ENCODE assay signal across 23 cellular contexts in the genomic region with DNA sequence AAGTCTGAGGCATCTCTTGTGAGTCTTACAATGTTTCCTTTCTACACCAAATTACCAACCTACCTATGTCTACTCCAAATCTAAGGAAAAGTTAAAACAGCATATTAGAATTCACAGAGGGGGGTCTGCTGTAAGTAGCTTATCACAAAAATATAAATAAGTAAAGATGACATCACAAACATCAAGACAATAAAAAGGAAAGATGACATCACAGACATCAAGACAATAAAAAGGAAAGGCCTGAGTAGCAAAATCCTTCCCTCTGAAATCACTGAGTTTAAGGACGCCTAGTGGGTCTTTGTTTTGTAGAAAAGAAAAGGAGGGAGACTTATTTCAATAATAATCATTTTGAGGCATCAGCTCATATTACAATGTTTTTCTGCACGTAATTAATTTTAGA.
A peak's percentile ranks its signal among the peaks of the same experiment; 100 is the strongest.
DNase-seq lines count a peak whose midpoint lies in the region; ATAC-seq, FAIRE-seq and TF ChIP-seq lines count a peak whose summit lies in the region.
"Had no signal": no experiment of that assay in that cellular context is flagged by ENCODE, and none has a peak within 500 bp of the region (broad histone marks: within the 10 kb centered on the region; RNA-seq: fewer than 3 reads in every experiment).

No MANE protein-coding gene starts in this region.

- no peaks in the 10 kb centered on the region for H3K79me1 ChIP-seq in H1 (ENCODE audit: low read depth, low read length)

- no peaks in the 10 kb centered on the region for H3F3A ChIP-seq in GM23338 (replicated peaks; ENCODE audit: low read depth)

- POLR2A ChIA-PET in HEK293 (lab: Yijun Ruan, JAX): no interaction called here
- POLR2A ChIA-PET in H1 (lab: Charles Lee; ENCODE audit: partially characterized antibody): no interaction called here

- H4K5ac ChIP-seq in H1 (ENCODE audit: insufficient read length, low read depth, low read length): peak overlapping the region; percentile 27

- H3K4ac ChIP-seq in H1 (replicated peaks; ENCODE audit: insufficient read length, low read depth, low read length): no peak overlapping the region

- no peak overlapping the region for H2AK5ac ChIP-seq in H1 (ENCODE audit: low read depth, low read length)

- CTCF ChIA-PET in HEK293 (lab: Yijun Ruan, JAX): no interaction called here
- CTCF ChIA-PET in H1 (lab: Charles Lee; ENCODE audit: partially characterized antibody): interaction anchor here (0.5 to 0.8 kb wide), 2 partner anchors 16 to 349 kb away, joined by 3 to 5 read pairs; no protein-coding TSS in a partner anchor

- H3K4me2 ChIP-seq in GM23338 (no peak overlapping the region), H1 (ENCODE audit: insufficient read depth in 1 of 2, low read depth in 2 of 2, low read length in 2 of 2) (no peak overlapping the region)
- H3K4me2 ChIP-seq: A549; BLaER1 treated with 17β-estradiol and CSF1 and Interleukin-3, amounts not matched to agents 10 nM and 100 nM had no signal

- H3K4me1 ChIP-seq in GM23338 (ENCODE audit: insufficient read depth): peaks cover 26% of the 10 kb centered on the region
- H3K4me1 ChIP-seq in HEK293 (ENCODE audit: control insufficient read depth, insufficient read depth, low read length): no peaks in the 10 kb centered on the region
- peaks cover 0 to 5% (median under 1%) of the 10 kb centered on the region in 4 experiments; a peak in 3 of 7 replicates for H3K4me1 ChIP-seq in H1 (replicated peaks in 1 of 4; ENCODE audit: control insufficient read depth in 3 of 4, insufficient read depth in 4 of 4, low read length in 3 of 4)
- H3K4me1 ChIP-seq: A549; BLaER1 treated with 17β-estradiol and CSF1 and Interleukin-3, amounts not matched to agents 10 nM and 100 nM; Caco-2 had no signal

- H2AFZ ChIP-seq in GM23338 (no peak overlapping the region), H1 (ENCODE audit: low read length) (no peak overlapping the region)

- H3K36me3 ChIP-seq in GM23338 (ENCODE audit: insufficient read depth) (no peaks in the 10 kb centered on the region), HEK293 (ENCODE audit: control insufficient read depth in 2 of 2, insufficient read depth in 1 of 2, low read length in 2 of 2) (no peaks in the 10 kb centered on the region), H1 (ENCODE audit: control insufficient read depth in 2 of 4, insufficient read depth in 4 of 4, low read length in 3 of 4) (no peaks in the 10 kb centered on the region)
- H3K36me3 ChIP-seq: BLaER1 treated with 17β-estradiol and CSF1 and Interleukin-3, amounts not matched to agents 10 nM and 100 nM had no signal

- H2BK120ac ChIP-seq in H1 (replicated peaks; ENCODE audit: low read depth, low read length): no peak overlapping the region

- peak; percentile 15 for DNase-seq in GM23338 (ENCODE audit: low spot score)
- DNase-seq in H1 (ENCODE audit: low read depth in 1 of 2, low spot score in 2 of 2): no peak
- no peak for DNase-seq in globus pallidus (ENCODE audit: low spot score)
- no peak for DNase-seq in activated T-cell treated with anti-CD3 and anti-CD28 coated beads, Interleukin-2, amount 50 U/mL, for 24 hours
- DNase-seq: AML-193; Caco-2; Calu3; CD4-positive, alpha-beta T cell; CD8-positive, alpha-beta T cell; DMS79 treated with DMSO at 0.1 percent for 48 hours; GF-D8 had no signal

- TF ChIP-seq CTCF in 22Rv1 (IDR thresholded peaks at IDR 0.05) (no peak), GM23338 (conservative IDR thresholded peaks at IDR 0.05; ENCODE audit: low read depth in 2 of 2) (no peak), HEK293 (tag by site-specific recombination; IDR thresholded peaks at IDR 0.05) (no peak), H1 (IDR thresholded peaks at IDR 0.05; ENCODE audit: control extremely low read depth in 1 of 3, insufficient read depth in 1 of 3, low read depth in 1 of 3, low read length in 3 of 3) (no peak)

- H4K20me1 ChIP-seq in GM23338 (replicated peaks; ENCODE audit: insufficient read depth) (no peaks in the 10 kb centered on the region), H1 (replicated peaks in 1 of 2; ENCODE audit: control insufficient read depth in 1 of 2, insufficient read depth in 2 of 2, low read length in 2 of 2) (no peaks in the 10 kb centered on the region)
- H4K20me1 ChIP-seq: BLaER1 treated with 17β-estradiol and CSF1 and Interleukin-3, amounts not matched to agents 10 nM and 100 nM had no signal

- H3K79me2 ChIP-seq in GM23338 (replicated peaks; ENCODE audit: insufficient read depth): no peaks in the 10 kb centered on the region
- H3K79me2 ChIP-seq in H1 (ENCODE audit: control insufficient read depth in 1 of 2, insufficient read depth in 2 of 2, low read length in 2 of 2): no peaks in the 10 kb centered on the region

- WGBS in H1 (ENCODE audit: extremely low coverage in 1 of 2, insufficient coverage in 1 of 2, insufficient read length in 1 of 2, insufficient replicate concordance in 2 of 2, low coverage in 1 of 2, low lambda C conversion rate in 2 of 2, missing lambda C conversion rate in 1 of 2), 2 experiments: 40% methylated on average over 2 of the region's 2 CpGs; no CpG with 5 or more reads in 1 of the 2 experiments

- H3K9me3 ChIP-seq in HEK293 (ENCODE audit: control insufficient read depth, insufficient read depth, low read depth, low read length) (no peaks in the 10 kb centered on the region), H1 (ENCODE audit: insufficient read depth in 2 of 2, low read depth in 1 of 2, low read length in 1 of 2) (no peaks in the 10 kb centered on the region)
- H3K9me3 ChIP-seq: A549; BLaER1 treated with 17β-estradiol and CSF1 and Interleukin-3, amounts not matched to agents 10 nM and 100 nM; Caco-2 had no signal

- no peaks in the 10 kb centered on the region for H3K27me3 ChIP-seq in GM23338 (ENCODE audit: insufficient read depth)
- no peaks in the 10 kb centered on the region for H3K27me3 ChIP-seq in H1 (replicated peaks in 1 of 4; ENCODE audit: control insufficient read depth in 3 of 4, extremely low read depth in 1 of 4, insufficient read depth in 3 of 4, low read length in 3 of 4)
- H3K27me3 ChIP-seq: BLaER1 treated with 17β-estradiol and CSF1 and Interleukin-3, amounts not matched to agents 10 nM and 100 nM had no signal

- no peak overlapping the region for H2BK12ac ChIP-seq in H1 (ENCODE audit: low read depth, low read length)

- no peak for TF ChIP-seq POLR2A in H1 (IDR thresholded peaks at IDR 0.05; ENCODE audit: control extremely low read depth in 1 of 2, low read depth in 2 of 2, low read length in 2 of 2)

- peak overlapping the region; percentile 29 for H3K27ac ChIP-seq in 22Rv1
- H3K27ac ChIP-seq in GM23338 (ENCODE audit: low read depth): no peak overlapping the region
- H3K27ac ChIP-seq in HEK293 (ENCODE audit: extremely low read depth, low read depth, low read length): no peak overlapping the region
- H3K27ac ChIP-seq in H1 (ENCODE audit: low read depth, low read length): no peak overlapping the region
- H3K27ac ChIP-seq: A549; BLaER1 treated with 17β-estradiol and CSF1 and Interleukin-3, amounts not matched to agents 10 nM and 100 nM; C4-2B had no signal

- FAIRE-seq in H1 (lab: Jason Lieb, UNC): no peak
- FAIRE-seq: A549, D721Med, G401.6, GM12891, GM19239 had no signal

- no peak overlapping the region for H3K9ac ChIP-seq in H1 (replicated peaks in 1 of 4; ENCODE audit: extremely low read depth in 1 of 4, low read depth in 3 of 4, low read length in 3 of 4)
- H3K9ac ChIP-seq: BLaER1 treated with 17β-estradiol and CSF1 and Interleukin-3, amounts not matched to agents 10 nM and 100 nM had no signal

- no peaks in the 10 kb centered on the region for H3K9me2 ChIP-seq in GM23338 (ENCODE audit: insufficient read depth)

- H3K18ac ChIP-seq in H1 (ENCODE audit: extremely low read depth, low read length): no peak overlapping the region

- H2BK5ac ChIP-seq in H1 (ENCODE audit: low read depth, low read length): no peak overlapping the region

- no peak overlapping the region for H2BK15ac ChIP-seq in H1 (ENCODE audit: low read length)

- TF ChIP-seq EP300 in H1 (IDR thresholded peaks at IDR 0.05; ENCODE audit: borderline replicate concordance in 1 of 2, low read depth in 2 of 2, low read length in 2 of 2): no peak

- H3K4me3 ChIP-seq in GM23338 (no peak overlapping the region), HEK293 (ENCODE audit: low read depth, low read length) (no peak overlapping the region), H1 (ENCODE audit: extremely low read depth in 1 of 4, insufficient read depth in 2 of 4, low read depth in 3 of 4, low read length in 4 of 4) (no peak overlapping the region)
- H3K4me3 ChIP-seq: A549; BLaER1 treated with 17β-estradiol and CSF1 and Interleukin-3, amounts not matched to agents 10 nM and 100 nM had no signal

- H3K23ac ChIP-seq in H1 (ENCODE audit: insufficient read length): no peak overlapping the region

- peaks cover 35% of the 10 kb centered on the region for H3K4me1 Mint-ChIP-seq in GM23338
- no peaks in the 10 kb centered on the region for H3K4me1 Mint-ChIP-seq in activated T-cell treated with anti-CD3 and anti-CD28 coated beads, Interleukin-2, amount 50 U/mL, for 24 hours (ENCODE audit: low read depth)
- H3K4me1 Mint-ChIP-seq: B cell had no signal

- H3K4me3 Mint-ChIP-seq in GM23338: no peak overlapping the region
- no peak overlapping the region for H3K4me3 Mint-ChIP-seq in activated T-cell treated with anti-CD3 and anti-CD28 coated beads, Interleukin-2, amount 50 U/mL, for 24 hours
- H3K4me3 Mint-ChIP-seq: B cell; CD4-positive, alpha-beta T cell; CD8-positive, alpha-beta T cell had no signal

- peak overlapping the region; percentile 15 for H3K27ac Mint-ChIP-seq in GM23338
- H3K27ac Mint-ChIP-seq in activated T-cell treated with anti-CD3 and anti-CD28 coated beads, Interleukin-2, amount 50 U/mL, for 24 hours: no peak overlapping the region
- H3K27ac Mint-ChIP-seq: B cell; CD4-positive, alpha-beta T cell; CD8-positive, alpha-beta T cell had no signal

- no peak overlapping the region for H3K14ac ChIP-seq in H1 (ENCODE audit: insufficient read length)

- no peak overlapping the region for H4K8ac ChIP-seq in H1 (ENCODE audit: extremely low read depth, insufficient read depth, low read length)

- no peak; the same call in 2 of the 3 replicates for ATAC-seq in GM23338
- no peak for ATAC-seq in HG02973 (IDR thresholded peaks at IDR 0.05; ENCODE audit: unreplicated experiment)
- no peak for ATAC-seq in GM19467 (IDR thresholded peaks at IDR 0.05; ENCODE audit: unreplicated experiment)
- ATAC-seq: A549; CD8-positive, alpha-beta T cell had no signal

- H4K91ac ChIP-seq in H1 (replicated peaks; ENCODE audit: insufficient read length, low read length): no peak overlapping the region

- TF ChIP-seq RAD21 in H1 (IDR thresholded peaks at IDR 0.05 in 1 of 2, conservative IDR thresholded peaks at IDR 0.05 in 1 of 2; ENCODE audit: low read depth in 2 of 2, low read length in 2 of 2): no peak

- no peaks in the 10 kb centered on the region for H3K23me2 ChIP-seq in H1 (ENCODE audit: low read depth, low read length)

- H2BK20ac ChIP-seq in H1 (ENCODE audit: low read length): no peak overlapping the region

- no peak overlapping the region for H3K56ac ChIP-seq in H1 (replicated peaks; ENCODE audit: insufficient read length, low read depth, low read length)

- no peaks in the 10 kb centered on the region for H3K9me3 Mint-ChIP-seq in GM23338
- H3K9me3 Mint-ChIP-seq in activated T-cell treated with anti-CD3 and anti-CD28 coated beads, Interleukin-2, amount 50 U/mL, for 24 hours: peaks cover 4% of the 10 kb centered on the region

- H3K36me3 Mint-ChIP-seq in GM23338 (ENCODE audit: low read depth): no peaks in the 10 kb centered on the region
- H3K36me3 Mint-ChIP-seq in activated T-cell treated with anti-CD3 and anti-CD28 coated beads, Interleukin-2, amount 50 U/mL, for 24 hours (ENCODE audit: low read depth): no peaks in the 10 kb centered on the region
- H3K36me3 Mint-ChIP-seq: CD8-positive, alpha-beta T cell had no signal

- no peaks in the 10 kb centered on the region for H3K27me3 Mint-ChIP-seq in GM23338 (ENCODE audit: insufficient read depth, low read depth, poor library complexity)
- no peaks in the 10 kb centered on the region for H3K27me3 Mint-ChIP-seq in activated T-cell treated with anti-CD3 and anti-CD28 coated beads, Interleukin-2, amount 50 U/mL, for 24 hours
- H3K27me3 Mint-ChIP-seq: B cell; CD4-positive, alpha-beta T cell had no signal
